Comparison of ENCODE assay signal across 21 cellular contexts in the genomic region with DNA sequence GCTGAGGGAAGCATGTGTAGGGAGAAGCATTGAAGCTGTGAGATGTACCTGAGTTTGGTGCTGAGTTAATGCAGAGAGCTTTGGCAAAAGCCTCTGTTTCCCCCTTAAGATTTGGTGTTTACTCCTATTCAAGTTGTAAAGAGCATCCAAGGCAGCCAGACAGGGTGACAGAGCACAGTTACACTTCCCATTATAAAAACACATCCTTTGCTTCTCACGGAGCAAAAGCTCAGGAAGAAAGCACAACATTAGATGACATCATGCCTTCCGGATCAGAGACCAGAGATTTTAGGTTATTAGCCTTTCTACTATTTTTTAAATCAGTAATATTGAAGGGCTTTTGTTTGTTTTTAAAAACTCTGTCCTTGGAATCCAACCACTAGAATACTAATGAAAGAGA.
DNase-seq lines count a peak whose midpoint lies in the region; ATAC-seq and TF ChIP-seq lines count a peak whose summit lies in the region.
"Had no signal": no experiment of that assay in that cellular context is flagged by ENCODE, and none has a peak within 500 bp of the region (broad histone marks: within the 10 kb centered on the region; RNA-seq: fewer than 3 reads in every experiment).

No MANE protein-coding gene starts in this region.

- peak overlapping the region; percentile 5 to 74 for H3K18ac ChIP-seq in mesenchymal stem cell (ENCODE audit: low read depth in 1 of 2, low read length in 2 of 2)

- no peak overlapping the region for H4K91ac ChIP-seq in mesenchymal stem cell (ENCODE audit: low read length)

- H3K4me3 ChIP-seq in left ventricle myocardium inferior, result no peak overlapping the region
- no peak overlapping the region for H3K4me3 ChIP-seq in right atrium auricular region
- no peak overlapping the region for H3K4me3 ChIP-seq in fibroblast of villous mesenchyme (ENCODE audit: low read depth, low read length)
- H3K4me3 ChIP-seq in mesenchymal stem cell (ENCODE audit: insufficient read depth in 1 of 2, low read depth in 1 of 2, low read length in 2 of 2), result no peak overlapping the region
- no peak overlapping the region for H3K4me3 ChIP-seq in naive thymus-derived CD4-positive, alpha-beta T cell (ENCODE audit: low read length)
- H3K4me3 ChIP-seq in PC-9, result no peak overlapping the region

- intact Hi-C loops in left ventricle myocardium inferior (cut with micrococcal nuclease), result no loop called here
- intact Hi-C loops in naive thymus-derived CD4-positive, alpha-beta T cell (cut with micrococcal nuclease), result no loop called here
- intact Hi-C loops in PC-9 (cut with micrococcal nuclease; ENCODE audit: unreplicated experiment), result no loop called here

- H3K27me3 Mint-ChIP-seq in naive thymus-derived CD4-positive, alpha-beta T cell, result peaks cover 0 to 21% (median 9%) of the 10 kb centered on the region in 5 donors

- H2BK12ac ChIP-seq in mesenchymal stem cell (ENCODE audit: low read length in 2 of 2), result peak overlapping the region in 1 of 2 experiments; percentile 58

- H3K4ac ChIP-seq in mesenchymal stem cell (ENCODE audit: low read depth in 1 of 2, low read length in 2 of 2), result peak overlapping the region in 1 of 2 experiments; percentile 44

- H3K36me3 ChIP-seq in left ventricle myocardium inferior (no peaks in the 10 kb centered on the region), right atrium auricular region (no peaks in the 10 kb centered on the region), mesenchymal stem cell (ENCODE audit: control insufficient read depth in 1 of 2, insufficient read depth in 2 of 2, low read depth in 1 of 2, low read length in 2 of 2) (no peaks in the 10 kb centered on the region), PC-9 (ENCODE audit: low read depth) (no peaks in the 10 kb centered on the region)
- no peaks in the 10 kb centered on the region for H3K36me3 ChIP-seq in naive thymus-derived CD4-positive, alpha-beta T cell (ENCODE audit: control insufficient read depth in 2 of 3, insufficient read depth in 3 of 3, low read length in 3 of 3)
- H3K36me3 ChIP-seq: BE2C had no signal

- no peak overlapping the region for H2BK15ac ChIP-seq in mesenchymal stem cell (ENCODE audit: low read depth, poor library complexity, severe bottlenecking)

- H3K4me1 Mint-ChIP-seq in naive thymus-derived CD4-positive, alpha-beta T cell, result no peaks in the 10 kb centered on the region
- H3K4me1 Mint-ChIP-seq: CD4-positive, CD25-positive, alpha-beta regulatory T cell; IgD-negative memory B cell had no signal

- H3K9me2 ChIP-seq in PC-9 (ENCODE audit: insufficient read depth), result no peaks in the 10 kb centered on the region

- ATAC-seq in naive thymus-derived CD4-positive, alpha-beta T cell, result no peak

- no peaks in the 10 kb centered on the region for H3K9me3 ChIP-seq in left ventricle myocardium inferior (replicated peaks)
- no peaks in the 10 kb centered on the region for H3K9me3 ChIP-seq in right atrium auricular region
- H3K9me3 ChIP-seq in mesenchymal stem cell (ENCODE audit: control insufficient read depth, low read length), result no peaks in the 10 kb centered on the region
- H3K9me3 ChIP-seq in naive thymus-derived CD4-positive, alpha-beta T cell (ENCODE audit: control insufficient read depth in 2 of 3, low read length in 3 of 3), result no peaks in the 10 kb centered on the region
- H3K9me3 ChIP-seq in PC-9 (ENCODE audit: insufficient read depth, low read depth), result no peaks in the 10 kb centered on the region
- H3K9me3 ChIP-seq: BE2C had no signal

- H3K27me3 ChIP-seq in left ventricle myocardium inferior (ENCODE audit: low read depth) (no peaks in the 10 kb centered on the region), right atrium auricular region (no peaks in the 10 kb centered on the region), mesenchymal stem cell (ENCODE audit: control insufficient read depth in 1 of 2, insufficient read depth in 1 of 2, low read length in 2 of 2) (no peaks in the 10 kb centered on the region), PC-9 (ENCODE audit: insufficient read depth, low read depth) (no peaks in the 10 kb centered on the region)
- H3K27me3 ChIP-seq in naive thymus-derived CD4-positive, alpha-beta T cell (ENCODE audit: control insufficient read depth in 2 of 2, insufficient read depth in 2 of 2, low read length in 2 of 2), result no peaks in the 10 kb centered on the region
- H3K27me3 ChIP-seq: BE2C had no signal

- no peak overlapping the region for H2BK5ac ChIP-seq in mesenchymal stem cell (ENCODE audit: low read depth, low read length, poor library complexity, severe bottlenecking)

- H3K79me1 ChIP-seq in mesenchymal stem cell (replicated peaks; ENCODE audit: low read length, poor library complexity, severe bottlenecking), result peaks cover 30% of the 10 kb centered on the region

- H3K4me3 Mint-ChIP-seq in naive thymus-derived CD4-positive, alpha-beta T cell, result no peak overlapping the region
- H3K4me3 Mint-ChIP-seq: CD4-positive, CD25-positive, alpha-beta regulatory T cell; IgD-negative memory B cell had no signal

- H3K9me3 Mint-ChIP-seq in naive thymus-derived CD4-positive, alpha-beta T cell, result no peaks in the 10 kb centered on the region

- no peaks in the 10 kb centered on the region for H3K79me2 ChIP-seq in PC-9 (ENCODE audit: low read depth)

- H2AFZ ChIP-seq in mesenchymal stem cell (ENCODE audit: low read depth, low read length) (no peak overlapping the region), PC-9 (no peak overlapping the region)

- H3K9ac ChIP-seq in mesenchymal stem cell (ENCODE audit: low read length), result no peak overlapping the region

- DNase-seq in left ventricle myocardium inferior (no peak), right atrium auricular region (ENCODE audit: low spot score) (no peak), fibroblast of villous mesenchyme (ENCODE audit: low read depth) (peak; percentile 22), mesenchymal stem cell (peak; percentile 33), glomerular visceral epithelial cell (ENCODE audit: extremely low spot score) (no peak), PC-9 (no peak)
- no peak for DNase-seq in naive thymus-derived CD4-positive, alpha-beta T cell
- no peak for DNase-seq in stimulated activated CD4-positive, alpha-beta T cell treated with anti-CD3 and anti-CD28 coated beads, Interleukin-4, amount 100 ng/mL, for 24 hours
- DNase-seq: 8988T; BE2C; CD4-positive, CD25-positive, alpha-beta regulatory T cell; COR-L47; DMS 273 treated with DMSO at 0.1 percent for 48 hours; DND-41; H7; Karpas-422; NCI-H1436; NCI-H1930; NCI-H526 had no signal

- POLR2A ChIA-PET in naive thymus-derived CD4-positive, alpha-beta T cell (lab: Charles Lee), result no interaction called here
- POLR2A ChIA-PET in PC-9 (lab: Charles Lee; ENCODE audit: unreplicated experiment), result no interaction called here

- BruUV-seq in PC-9 (replicated peaks; lab: Mats Ljungman, UMichigan), result no TSS peak

- H3K36me3 Mint-ChIP-seq in naive thymus-derived CD4-positive, alpha-beta T cell, result no peaks in the 10 kb centered on the region
- H3K36me3 Mint-ChIP-seq: CD4-positive, CD25-positive, alpha-beta regulatory T cell; IgD-negative memory B cell had no signal

- H4K8ac ChIP-seq in mesenchymal stem cell (ENCODE audit: low read length), result no peak overlapping the region

- no peak overlapping the region for H2AK5ac ChIP-seq in mesenchymal stem cell (ENCODE audit: low read length, severe bottlenecking)

- H3K4me2 ChIP-seq in mesenchymal stem cell (ENCODE audit: low read length, poor library complexity, severe bottlenecking) (peak overlapping the region; percentile 36), PC-9 (no peak overlapping the region)

- CTCF ChIA-PET in naive thymus-derived CD4-positive, alpha-beta T cell (lab: Charles Lee), result no interaction called here
- CTCF ChIA-PET in PC-9 (lab: Charles Lee), result no interaction called here

- no peak overlapping the region for H3K27ac Mint-ChIP-seq in naive thymus-derived CD4-positive, alpha-beta T cell
- H3K27ac Mint-ChIP-seq: CD4-positive, CD25-positive, alpha-beta regulatory T cell; IgD-negative memory B cell had no signal

- peaks cover 57% of the 10 kb centered on the region for H3K4me1 ChIP-seq in left ventricle myocardium inferior
- H3K4me1 ChIP-seq in right atrium auricular region, result peaks cover 0 to 8% of the 10 kb centered on the region in 2 donors
- H3K4me1 ChIP-seq in mesenchymal stem cell (ENCODE audit: control insufficient read depth, insufficient read depth, low read depth, low read length), result peaks cover 3% of the 10 kb centered on the region
- no peaks in the 10 kb centered on the region for H3K4me1 ChIP-seq in naive thymus-derived CD4-positive, alpha-beta T cell (ENCODE audit: control insufficient read depth in 2 of 2, insufficient read depth in 2 of 2, low read length in 2 of 2)
- H3K4me1 ChIP-seq in PC-9 (replicated peaks; ENCODE audit: insufficient read depth), result no peaks in the 10 kb centered on the region
- H3K4me1 ChIP-seq: BE2C had no signal

- no peak overlapping the region for H3K14ac ChIP-seq in mesenchymal stem cell (ENCODE audit: low read length in 2 of 2)

- H4K20me1 ChIP-seq in PC-9 (ENCODE audit: insufficient read depth), result no peaks in the 10 kb centered on the region

- TF ChIP-seq CTCF in left ventricle myocardium inferior (IDR thresholded peaks at IDR 0.05; ENCODE audit: borderline replicate concordance) (no peak), right atrium auricular region (IDR thresholded peaks at IDR 0.05) (no peak), fibroblast of villous mesenchyme (IDR thresholded peaks at IDR 0.05; ENCODE audit: insufficient read depth, low read depth, low read length) (no peak), PC-9 (conservative IDR thresholded peaks at IDR 0.05) (no peak)

- H2BK120ac ChIP-seq in mesenchymal stem cell (ENCODE audit: low read depth, low read length), result no peak overlapping the region

- peak overlapping the region in 1 of 2 experiments; percentile 18 for H3K23ac ChIP-seq in mesenchymal stem cell (ENCODE audit: low read length in 2 of 2)

- H3K27ac ChIP-seq in left ventricle myocardium inferior (replicated peaks) (peak overlapping the region; percentile 43), right atrium auricular region (no peak overlapping the region), mesenchymal stem cell (ENCODE audit: low read length, poor library complexity, severe bottlenecking) (peak overlapping the region; percentile 19), PC-9 (no peak overlapping the region)
- H3K27ac ChIP-seq in naive thymus-derived CD4-positive, alpha-beta T cell (ENCODE audit: low read depth, low read length), result no peak overlapping the region
- H3K27ac ChIP-seq: HL-60 had no signal

- 38% methylated on average over 1 of the region's 2 CpGs for whole genome bisulfite sequencing in mesenchymal stem cell

- H3F3A ChIP-seq in PC-9 (ENCODE audit: insufficient read depth, low read depth), result no peaks in the 10 kb centered on the region

Comparison
In these comparisons a context has a peak if more than half of its experiments do, and no peak if none do; other contexts are left out.
1. H3K27ac ChIP-seq: peak in left ventricle myocardium inferior (single experiment) and mesenchymal stem cell (single experiment); none in right atrium auricular region (0 of 2), naive thymus-derived CD4-positive, alpha-beta T cell (single experiment) and PC-9 (single experiment).
2. DNase-seq: peak in fibroblast of villous mesenchyme (single experiment) and mesenchymal stem cell (single experiment); none in left ventricle myocardium inferior (single experiment), right atrium auricular region (single experiment), glomerular visceral epithelial cell (single experiment), naive thymus-derived CD4-positive, alpha-beta T cell (0 of 9), PC-9 (0 of 2) and stimulated activated CD4-positive, alpha-beta T cell treated with anti-CD3 and anti-CD28 coated beads, Interleukin-4, amount 100 ng/mL, for 24 hours (single experiment).